In genomic region chr6:111550195-111550594, GRCh38 we compare ENCODE assay signal across 14 cellular contexts. TPM values are rescaled to one million over a fixed set of nuclear protein-coding genes. Genes with fewer than 3 reads are reported as not detected.
A peak's percentile ranks its signal among the peaks of the same experiment; 100 is the strongest.
DNase-seq lines count a peak whose midpoint lies in the region; ATAC-seq and TF ChIP-seq lines count a peak whose summit lies in the region.
"Had no signal": no experiment of that assay in that cellular context is flagged by ENCODE, and none has a peak within 500 bp of the region (broad histone marks: within the 10 kb centered on the region; RNA-seq: fewer than 3 reads in every experiment).

No MANE protein-coding gene starts in this region.

- H3K4me1 ChIP-seq in Panc1 (ENCODE audit: control insufficient read depth, insufficient read depth, low read length) (peaks cover 66% of the 10 kb centered on the region), thyroid gland (peaks cover 52 to 56% of the 10 kb centered on the region in 2 donors)

- no peak overlapping the region for H3K4me3 ChIP-seq in Panc1 (ENCODE audit: low read depth in 2 of 2, low read length in 2 of 2)
- H3K4me3 ChIP-seq in thyroid gland (replicated peaks in 1 of 3): no peak overlapping the region
- H3K4me3 ChIP-seq: BLaER1 treated with 17β-estradiol and CSF1 and Interleukin-3, amounts not matched to agents 10 nM and 100 nM had no signal

- BruUV-seq in Panc1 (replicated peaks; lab: Mats Ljungman, UMichigan): no TSS peak

- H3K36me3 Mint-ChIP-seq in memory B cell: peaks cover 8% of the 10 kb centered on the region
- peaks cover 2% of the 10 kb centered on the region for H3K36me3 Mint-ChIP-seq in activated CD4-positive, alpha-beta T cell treated with anti-CD3 and anti-CD28 coated beads, Interleukin-2, amount 10 ng/mL, durations not matched to agents 24 days and 14 days (ENCODE audit: low read depth)

- no peak for TF ChIP-seq CTCF in Panc1 (IDR thresholded peaks at IDR 0.05)
- TF ChIP-seq CTCF in thyroid gland (IDR thresholded peaks at IDR 0.05): no peak

- POLR2A ChIA-PET in HEK293T (lab: Yijun Ruan, JAX): interaction anchor here (1.1 to 3.9 kb wide), 5 partner anchors 9 to 72 kb away, joined by 4 to 29 read pairs (median 6); partner anchors contain the start of gene REV3L
- POLR2A ChIA-PET in Panc1 (lab: Charles Lee): interaction anchor here (0.5 kb wide), 1 partner anchor 67 kb away, joined by 8 read pairs; the partner anchor contains the start of gene REV3L

- peaks cover 8% of the 10 kb centered on the region for H3K4me1 Mint-ChIP-seq in memory B cell
- peaks cover 2% of the 10 kb centered on the region for H3K4me1 Mint-ChIP-seq in activated CD4-positive, alpha-beta T cell treated with anti-CD3 and anti-CD28 coated beads, Interleukin-2, amount 10 ng/mL, durations not matched to agents 24 days and 14 days

- peak overlapping the region; percentile 67 for H3K27ac Mint-ChIP-seq in memory B cell
- no peak overlapping the region for H3K27ac Mint-ChIP-seq in activated CD4-positive, alpha-beta T cell treated with anti-CD3 and anti-CD28 coated beads, Interleukin-2, amount 10 ng/mL, durations not matched to agents 24 days and 14 days
- H3K27ac Mint-ChIP-seq: H9 had no signal

- in situ Hi-C loops in Panc1 (cut with HindIII; ENCODE audit: low pct_unique_long_range_greater_than_20kb, low sequenced_read_pairs): no loop called here

- DNase-seq in HEK293T (ENCODE audit: extremely low spot score) (no peak), Panc1 (ENCODE audit: low read depth, low spot score) (no peak), memory B cell (ENCODE audit: low spot score in 2 of 2) (no peak), thyroid gland (peak in 1 of 2 donors; percentile 13), A172 (ENCODE audit: low spot score) (no peak), cortex of kidney (lab: John Stamatoyannopoulos, UW) (no peak)
- DNase-seq in activated CD4-positive, alpha-beta T cell treated with anti-CD3 and anti-CD28 coated beads, Interleukin-2, amount 10 ng/mL, durations not matched to agents 24 days and 14 days: no peak
- DNase-seq: H9, NCI-H2227 treated with DMSO at 0.1 percent for 48 hours, NCI-H524 treated with DMSO at 0.1 percent for 48 hours, PC-3, SK-N-SH had no signal

- no peaks in the 10 kb centered on the region for H3K9me3 ChIP-seq in Panc1 (ENCODE audit: control insufficient read depth, insufficient read depth, low read depth, low read length)
- H3K9me3 ChIP-seq in thyroid gland: no peaks in the 10 kb centered on the region
- H3K9me3 ChIP-seq: SK-N-SH had no signal

- H3K9me3 Mint-ChIP-seq in memory B cell: no peaks in the 10 kb centered on the region
- H3K9me3 Mint-ChIP-seq in activated CD4-positive, alpha-beta T cell treated with anti-CD3 and anti-CD28 coated beads, Interleukin-2, amount 10 ng/mL, durations not matched to agents 24 days and 14 days: no peaks in the 10 kb centered on the region
- H3K9me3 Mint-ChIP-seq: H9, IgD-negative memory B cell had no signal

- H3K27me3 Mint-ChIP-seq in memory B cell: no peaks in the 10 kb centered on the region
- no peaks in the 10 kb centered on the region for H3K27me3 Mint-ChIP-seq in activated CD4-positive, alpha-beta T cell treated with anti-CD3 and anti-CD28 coated beads, Interleukin-2, amount 10 ng/mL, durations not matched to agents 24 days and 14 days
- H3K27me3 Mint-ChIP-seq: IgD-negative memory B cell had no signal

- no peak overlapping the region for H3K4me3 Mint-ChIP-seq in memory B cell
- H3K4me3 Mint-ChIP-seq in activated CD4-positive, alpha-beta T cell treated with anti-CD3 and anti-CD28 coated beads, Interleukin-2, amount 10 ng/mL, durations not matched to agents 24 days and 14 days: no peak overlapping the region
- H3K4me3 Mint-ChIP-seq: H9, IgD-negative memory B cell had no signal

- 77 to 80% methylated on average over 1 of the region's 1 CpG for WGBS in thyroid gland, 2 donors

- intact Hi-C loops in Panc1 (cut with micrococcal nuclease; ENCODE audit: unreplicated experiment): no loop called here
- intact Hi-C loops in thyroid gland (cut with DNase I): loop anchor here (5.0 kb wide), 1 partner anchor 68 kb away; the partner anchor contains the start of gene REV3L
- intact Hi-C loops in activated CD4-positive, alpha-beta T cell treated with anti-CD3 and anti-CD28 coated beads, Interleukin-2, amount 10 ng/mL, durations not matched to agents 24 days and 14 days (cut with micrococcal nuclease): no loop called here

- peak overlapping the region; percentile 92 for H3K27ac ChIP-seq in Panc1 (ENCODE audit: low read length)
- H3K27ac ChIP-seq in thyroid gland: peak overlapping the region; percentile 92 to 96 (median 95)
- H3K27ac ChIP-seq: BLaER1 treated with 17β-estradiol and CSF1 and Interleukin-3, amounts not matched to agents 10 nM and 100 nM had no signal

- CTCF ChIA-PET in HEK293T (lab: Yijun Ruan, JAX): no interaction called here
- CTCF ChIA-PET in Panc1 (lab: Charles Lee): no interaction called here

- TF ChIP-seq POLR2A in thyroid gland (IDR thresholded peaks at IDR 0.05): no peak

- H3K27me3 ChIP-seq in Panc1 (ENCODE audit: control insufficient read depth, insufficient read depth, low read length) (no peaks in the 10 kb centered on the region), thyroid gland (no peaks in the 10 kb centered on the region)
- H3K27me3 ChIP-seq: BLaER1 treated with 17β-estradiol and CSF1 and Interleukin-3, amounts not matched to agents 10 nM and 100 nM had no signal

- no peaks in the 10 kb centered on the region for H3K36me3 ChIP-seq in Panc1 (ENCODE audit: control insufficient read depth, insufficient read depth, low read length)
- no peaks in the 10 kb centered on the region for H3K36me3 ChIP-seq in thyroid gland

- ATAC-seq in Panc1: no peak
- ATAC-seq in memory B cell (ENCODE audit: low read depth): no peak
- ATAC-seq: PC-3 had no signal

TF ChIP-seq in HEK293T, 16 proteins besides CTCF, POLR2A, EP300 and RAD21:
- TF ChIP-seq TARDBP (IDR thresholded peaks at IDR 0.05) (no peak), ELF4 (IDR thresholded peaks at IDR 0.05) (no peak), ARNT (IDR thresholded peaks at IDR 0.05) (peak; percentile 12; the same call in 1 of the 2 replicates), BHLHE40 (IDR thresholded peaks at IDR 0.05; ENCODE audit: borderline replicate concordance) (no peak), L3MBTL2 (conservative IDR thresholded peaks at IDR 0.05) (no peak), FOXM1 (IDR thresholded peaks at IDR 0.05; ENCODE audit: borderline replicate concordance) (no peak), CTBP1 (IDR thresholded peaks at IDR 0.05; ENCODE audit: borderline replicate concordance) (peak; percentile 68; the same call in 1 of the 2 replicates)

RNA-seq across cellular contexts. Expression of gene TRAF3IP2, which starts 55.5 kb away (rescaled TPM):
- total RNA-seq in Panc1 (2021; ENCODE audit: unreplicated experiment): 43.3 TPM
- polyA plus RNA-seq in Panc1 (2012; ENCODE audit: insufficient read length): 27.5 TPM
- 10 to 100 TPM; 33.2 to 39.6 (median 37.0) TPM for total RNA-seq in thyroid gland
- 17.7 and 19.8 TPM in 2 replicates for total RNA-seq in activated CD4-positive, alpha-beta T cell treated with anti-CD3 and anti-CD28 coated beads, Interleukin-2, amount 10 ng/mL, durations not matched to agents 24 days and 14 days
- total RNA-seq in A172 (2014; rRNA removed; shearing (Covaris generic)): 10.4 and 12.2 TPM in 2 replicates
